Comparison of ENCODE assay signal across 27 cellular contexts in genomic region chr3:115248274-115248673, GRCh38.
DNase-seq lines count a peak whose midpoint lies in the region; ATAC-seq, FAIRE-seq and TF ChIP-seq lines count a peak whose summit lies in the region.
"Had no signal": no experiment of that assay in that cellular context is flagged by ENCODE, and none has a peak within 500 bp of the region (broad histone marks: within the 10 kb centered on the region; RNA-seq: fewer than 3 reads in every experiment).

No MANE protein-coding gene starts in this region.

- H3K9me3 Mint-ChIP-seq in activated CD8-positive, alpha-beta T cell treated with anti-CD3 and anti-CD28 coated beads for 36 hours = no peaks in the 10 kb centered on the region
- H3K9me3 Mint-ChIP-seq: activated naive CD4-positive, alpha-beta T cell treated with anti-CD3 and anti-CD28 coated beads, Interleukin-2, amount 50 U/mL, for 24 hours; effector memory CD8-positive, alpha-beta T cell; stimulated activated naive CD8-positive, alpha-beta T cell treated with anti-CD3 and anti-CD28 coated beads, Interleukin-15, Interleukin-2, amounts not matched to agents 100 ng/mL and 50 ng/mL, for 24 hours had no signal

- CTCF ChIA-PET in A549 (lab: Yijun Ruan, JAX) = no interaction called here
- CTCF ChIA-PET in activated CD8-positive, alpha-beta T cell treated with anti-CD3 and anti-CD28 coated beads for 36 hours (lab: Charles Lee) = no interaction called here

- TF ChIP-seq RAD21 in A549 (conservative IDR thresholded peaks at IDR 0.05 in 1 of 2, IDR thresholded peaks at IDR 0.05 in 1 of 2) = no peak

- POLR2A ChIA-PET in A549 (lab: Yijun Ruan, JAX) = no interaction called here
- POLR2A ChIA-PET in activated CD8-positive, alpha-beta T cell treated with anti-CD3 and anti-CD28 coated beads for 36 hours (lab: Charles Lee) = no interaction called here

- H3K27ac Mint-ChIP-seq in activated CD8-positive, alpha-beta T cell treated with anti-CD3 and anti-CD28 coated beads for 36 hours = no peak overlapping the region
- H3K27ac Mint-ChIP-seq: effector memory CD8-positive, alpha-beta T cell; stimulated activated naive CD8-positive, alpha-beta T cell treated with anti-CD3 and anti-CD28 coated beads, Interleukin-15, Interleukin-2, amounts not matched to agents 100 ng/mL and 50 ng/mL, for 24 hours; T-helper 17 cell had no signal

- FAIRE-seq in A549 (lab: Jason Lieb, UNC) (no peak), H54 (lab: Jason Lieb, UNC) (peak; percentile 69)
- FAIRE-seq: colon, D721Med, G401.6 had no signal

- H3K4me3 ChIP-seq in A549 = no peak overlapping the region
- H3K4me3 ChIP-seq: body of pancreas, esophagus squamous epithelium, lung, psoas muscle, SJCRH30, tibial nerve had no signal

- intact Hi-C loops in activated CD8-positive, alpha-beta T cell treated with anti-CD3 and anti-CD28 coated beads for 36 hours (cut with micrococcal nuclease) = no loop called here

- H3K4me3 Mint-ChIP-seq in activated CD8-positive, alpha-beta T cell treated with anti-CD3 and anti-CD28 coated beads for 36 hours = no peak overlapping the region
- H3K4me3 Mint-ChIP-seq: activated naive CD4-positive, alpha-beta T cell treated with anti-CD3 and anti-CD28 coated beads, Interleukin-2, amount 50 U/mL, for 24 hours; effector memory CD8-positive, alpha-beta T cell; stimulated activated naive CD8-positive, alpha-beta T cell treated with anti-CD3 and anti-CD28 coated beads, Interleukin-15, Interleukin-2, amounts not matched to agents 100 ng/mL and 50 ng/mL, for 24 hours; T-helper 17 cell had no signal

- H3K9me3 ChIP-seq in A549 = no peaks in the 10 kb centered on the region
- H3K9me3 ChIP-seq: body of pancreas, esophagus squamous epithelium, psoas muscle, SJCRH30, tibial nerve had no signal

- no peak for TF ChIP-seq EP300 in A549 (IDR thresholded peaks at IDR 0.05)

- 0 out of 3 replicates have a peak overlapping the region, but pooled peaks have one; percentile 37 for H3K4me2 ChIP-seq in A549

- no peaks in the 10 kb centered on the region for H3K36me3 Mint-ChIP-seq in activated CD8-positive, alpha-beta T cell treated with anti-CD3 and anti-CD28 coated beads for 36 hours (ENCODE audit: low read depth)

- ATAC-seq in A549 (no peak), GM19455 (IDR thresholded peaks at IDR 0.05; ENCODE audit: unreplicated experiment) (no peak), HG03460 (IDR thresholded peaks at IDR 0.05; ENCODE audit: unreplicated experiment) (no peak)
- ATAC-seq in activated CD8-positive, alpha-beta T cell treated with anti-CD3 and anti-CD28 coated beads for 36 hours = no peak
- ATAC-seq: body of pancreas; effector memory CD8-positive, alpha-beta T cell; psoas muscle; T-helper 17 cell had no signal

- H3K27me3 Mint-ChIP-seq in activated CD8-positive, alpha-beta T cell treated with anti-CD3 and anti-CD28 coated beads for 36 hours = no peaks in the 10 kb centered on the region
- H3K27me3 Mint-ChIP-seq: activated naive CD4-positive, alpha-beta T cell treated with anti-CD3 and anti-CD28 coated beads, Interleukin-2, amount 50 U/mL, for 24 hours; stimulated activated naive CD8-positive, alpha-beta T cell treated with anti-CD3 and anti-CD28 coated beads, Interleukin-15, Interleukin-2, amounts not matched to agents 100 ng/mL and 50 ng/mL, for 24 hours; T-helper 17 cell had no signal

- H3K4me1 ChIP-seq in A549 = peaks cover 26% of the 10 kb centered on the region
- H3K4me1 ChIP-seq: body of pancreas, psoas muscle, SJCRH30 had no signal

- DNase-seq in A549 (ENCODE audit: low read depth in 1 of 2, low spot score in 1 of 2) (no peak), H54 (ENCODE audit: insufficient read length, low spot score) (no peak), amniotic epithelial cell (ENCODE audit: low read depth) (peak; percentile 64), hepatic stellate cell (ENCODE audit: low spot score) (peak; percentile 21), amniotic stem cell (lab: John Stamatoyannopoulos, UW) (no peak)
- no peak for DNase-seq in activated CD8-positive, alpha-beta T cell treated with anti-CD3 and anti-CD28 coated beads for 36 hours
- DNase-seq: activated CD4-positive, alpha-beta T cell treated with anti-CD3 and anti-CD28 coated beads for 48 hours; body of pancreas; effector memory CD8-positive, alpha-beta T cell; esophagus squamous epithelium; KBM-7; kidney glomerular epithelial cell; NCI-H1694 treated with DMSO at 0.1 percent for 48 hours; psoas muscle; SJCRH30; stimulated activated CD4-positive, alpha-beta T cell treated with anti-CD3 and anti-CD28 coated beads, Interleukin-2, amount 100 ng/mL, for 48 hours; T-helper 17 cell had no signal

- no peaks in the 10 kb centered on the region for H3K4me1 Mint-ChIP-seq in activated CD8-positive, alpha-beta T cell treated with anti-CD3 and anti-CD28 coated beads for 36 hours (ENCODE audit: low read depth)
- H3K4me1 Mint-ChIP-seq: activated naive CD4-positive, alpha-beta T cell treated with anti-CD3 and anti-CD28 coated beads, Interleukin-2, amount 50 U/mL, for 24 hours had no signal

- peak overlapping the region in 1 of 2 experiments; percentile 60; a peak in 3 of 6 replicates for H3K27ac ChIP-seq in A549
- H3K27ac ChIP-seq: body of pancreas, C4-2B, esophagus squamous epithelium, psoas muscle, SJCRH30, tibial nerve had no signal

- TF ChIP-seq CTCF in A549 (IDR thresholded peaks at IDR 0.05) = no peak
- no peak for TF ChIP-seq CTCF in activated CD8-positive, alpha-beta T cell treated with anti-CD3 and anti-CD28 coated beads for 36 hours (IDR thresholded peaks at IDR 0.05)

- no peak for TF ChIP-seq POLR2A in A549 (IDR thresholded peaks at IDR 0.05; ENCODE audit: low read length)
- TF ChIP-seq POLR2A in H54 (IDR thresholded peaks at IDR 0.05; ENCODE audit: low read depth, low read length) = no peak

- 34% methylated on average over 2 of the region's 2 CpGs for WGBS in A549 (ENCODE audit: missing lambda C conversion rate)

TF ChIP-seq in A549, 52 proteins besides CTCF, POLR2A, EP300 and RAD21:
- TF ChIP-seq JUNB (IDR thresholded peaks at IDR 0.05) = peak; percentile 42; the same call in 1 of the 2 replicates
- no peak for TF ChIP-seq CEBPB (IDR thresholded peaks at IDR 0.05)

Comparison
In these comparisons a context has a peak if more than half of its experiments do, and no peak if none do; other contexts are left out.
1. DNase-seq: peak in amniotic epithelial cell (single experiment) and hepatic stellate cell (single experiment); none in A549 (0 of 2), H54 (single experiment), amniotic stem cell (single experiment) and activated CD8-positive, alpha-beta T cell treated with anti-CD3 and anti-CD28 coated beads for 36 hours (single experiment).